ENCODE assay signal across 19 cellular contexts in the genomic region with DNA sequence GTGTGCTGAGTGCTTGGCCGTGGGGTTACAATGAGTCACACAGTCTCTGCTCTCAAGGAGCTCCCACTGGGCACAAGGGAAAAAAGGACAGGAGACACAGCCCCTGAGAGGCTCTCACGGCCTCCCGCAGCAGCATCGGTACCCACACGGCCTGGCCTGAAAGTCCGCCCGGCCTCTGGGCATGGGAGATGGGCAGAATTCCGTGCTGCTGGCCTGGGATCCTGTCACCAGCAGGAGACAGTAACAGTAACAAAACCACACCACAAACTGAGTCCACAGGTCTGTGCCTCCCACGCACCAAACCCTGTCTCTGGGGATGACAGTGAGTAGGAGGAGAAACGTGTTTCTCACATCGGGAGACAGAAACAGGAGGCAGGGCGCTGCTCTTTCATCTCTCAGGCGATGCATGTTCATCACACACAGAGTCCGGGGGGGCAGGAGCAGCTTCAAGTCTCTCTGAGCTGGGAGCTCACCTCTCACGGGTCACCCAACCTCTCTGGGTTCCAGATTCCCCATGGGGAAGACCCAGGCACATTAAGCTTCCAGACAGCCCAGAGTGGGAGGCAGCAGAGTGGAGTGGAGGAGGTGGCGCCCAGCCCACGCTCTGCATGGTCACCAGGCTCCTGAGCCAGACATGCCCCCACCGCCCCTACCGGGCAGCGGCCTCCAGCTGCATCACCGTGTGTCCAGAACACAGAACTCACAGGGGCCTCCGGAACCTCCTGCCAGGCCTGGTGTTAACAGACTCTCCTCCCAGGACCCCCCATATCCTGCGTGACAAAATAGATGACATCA.
"Had no signal": no experiment of that assay in that cellular context is flagged by ENCODE, and none has a peak within 500 bp of the region (broad histone marks: within the 10 kb centered on the region; RNA-seq: fewer than 3 reads in every experiment).

No MANE protein-coding gene starts in this region.

- H3K27ac Mint-ChIP-seq: activated naive CD8-positive, alpha-beta T cell treated with anti-CD3 and anti-CD28 coated beads for 36 hours; activated T-helper 17 cell treated with anti-CD3 and anti-CD28 coated beads, Interleukin-2, amount 50 U/mL, for 72 hours; dendritic cell treated with granulocyte-macrophage colony-stimulating factor and Interleukin-4, amounts not matched to agents 40 ng/mL and 50 ng/mL, for 4 days; natural killer cell; T-helper 1 cell treated with Interleukin-12 subunit alpha and Interleukin-12 subunit beta and Interleukin-4 antibody, amounts not matched to agents 30 μg/mL and 1 μg/mL, for 36 hours had no signal

- H3K4me1 ChIP-seq: uterus had no signal

- H3K79me2 ChIP-seq: hepatocyte had no signal

- H3K36me3 Mint-ChIP-seq: activated naive CD8-positive, alpha-beta T cell treated with anti-CD3 and anti-CD28 coated beads for 36 hours; natural killer cell had no signal

- H3K4me2 ChIP-seq: hepatocyte had no signal

- FAIRE-seq: endothelial cell of umbilical vein had no signal

- H3K9me3 ChIP-seq: esophagus squamous epithelium, neutrophil, tibial nerve, uterus had no signal

- H3K9me3 Mint-ChIP-seq: activated naive CD8-positive, alpha-beta T cell treated with anti-CD3 and anti-CD28 coated beads for 36 hours; activated T-helper 17 cell treated with anti-CD3 and anti-CD28 coated beads, Interleukin-2, amount 50 U/mL, for 72 hours; dendritic cell treated with granulocyte-macrophage colony-stimulating factor and Interleukin-4, amounts not matched to agents 40 ng/mL and 50 ng/mL, for 4 days; natural killer cell; T-helper 1 cell treated with Interleukin-12 subunit alpha and Interleukin-12 subunit beta and Interleukin-4 antibody, amounts not matched to agents 30 μg/mL and 1 μg/mL, for 36 hours had no signal

- H3K4me3 Mint-ChIP-seq: activated naive CD8-positive, alpha-beta T cell treated with anti-CD3 and anti-CD28 coated beads for 36 hours; activated T-helper 17 cell treated with anti-CD3 and anti-CD28 coated beads, Interleukin-2, amount 50 U/mL, for 72 hours; dendritic cell treated with granulocyte-macrophage colony-stimulating factor and Interleukin-4, amounts not matched to agents 40 ng/mL and 50 ng/mL, for 4 days; natural killer cell; T-helper 1 cell treated with Interleukin-12 subunit alpha and Interleukin-12 subunit beta and Interleukin-4 antibody, amounts not matched to agents 30 μg/mL and 1 μg/mL, for 36 hours had no signal

- H3K27ac ChIP-seq: cardiac muscle cell, esophagus squamous epithelium, hepatocyte, neutrophil, tibial nerve, uterus had no signal

- H3K36me3 ChIP-seq: cardiac muscle cell, esophagus squamous epithelium, neutrophil, tibial nerve, uterus had no signal

- ATAC-seq: activated CD4-positive, CD25-positive, alpha-beta regulatory T cell treated with anti-CD3 and anti-CD28 coated beads, Interleukin-2, amount 50 U/mL, for 24 hours; activated T-helper 17 cell treated with anti-CD3 and anti-CD28 coated beads, Interleukin-2, amount 50 U/mL, for 72 hours; left colon; natural killer cell; stimulated activated naive CD8-positive, alpha-beta T cell treated with anti-CD3 and anti-CD28 coated beads, Interleukin-15, Interleukin-2, amounts not matched to agents 100 U/mL and 50 U/mL, for 24 hours had no signal

- DNase-seq: activated naive CD4-positive, alpha-beta T cell; activated naive CD8-positive, alpha-beta T cell treated with anti-CD3 and anti-CD28 coated beads for 36 hours; effector memory CD4-positive, alpha-beta T cell; esophagus squamous epithelium; left colon; natural killer cell; stimulated activated CD4-positive, alpha-beta T cell treated with anti-CD3 and anti-CD28 coated beads, Interleukin-12 subunit alpha, Interleukin-12 subunit beta, amount 100 ng/mL, for 4 hours; stimulated activated naive CD8-positive, alpha-beta T cell treated with anti-CD3 and anti-CD28 coated beads, Interleukin-15, Interleukin-2, amounts not matched to agents 100 U/mL and 50 U/mL, for 24 hours had no signal

- H3K27me3 ChIP-seq: cardiac muscle cell, tibial nerve, uterus had no signal

- H2AFZ ChIP-seq: hepatocyte had no signal

- H3K4me1 Mint-ChIP-seq: activated naive CD8-positive, alpha-beta T cell treated with anti-CD3 and anti-CD28 coated beads for 36 hours; activated T-helper 17 cell treated with anti-CD3 and anti-CD28 coated beads, Interleukin-2, amount 50 U/mL, for 72 hours; natural killer cell had no signal

- H3K4me3 ChIP-seq: cardiac muscle cell, esophagus squamous epithelium, hepatocyte, lung, tibial nerve, uterus had no signal
